27 cellular contexts compared by ENCODE assay signal in the genomic region with DNA sequence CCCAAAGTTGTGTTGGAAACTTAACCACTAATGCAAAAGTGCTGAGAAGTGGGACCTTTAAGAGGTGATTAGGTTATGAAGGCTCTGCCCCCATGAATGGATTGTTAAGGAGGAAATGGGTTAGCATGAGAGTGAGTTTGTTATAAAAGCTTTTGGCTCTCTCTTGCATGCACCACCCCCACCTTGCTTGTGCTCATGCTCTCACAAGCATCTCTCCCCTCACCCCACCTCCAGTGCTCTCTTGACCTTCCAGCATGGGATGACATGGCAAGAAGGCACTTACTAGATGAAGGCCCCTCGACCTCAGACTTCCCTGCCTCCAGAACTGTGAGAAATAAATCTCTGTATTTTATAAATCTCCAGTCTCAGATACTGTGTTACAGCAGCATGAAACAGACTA. TPM values are rescaled to one million over a fixed set of nuclear protein-coding genes. Genes with fewer than 3 reads are reported as not detected.
A peak's percentile ranks its signal among the peaks of the same experiment; 100 is the strongest.
DNase-seq lines count a peak whose midpoint lies in the region; TF ChIP-seq lines count a peak whose summit lies in the region.
"Had no signal": no experiment of that assay in that cellular context is flagged by ENCODE, and none has a peak within 500 bp of the region (broad histone marks: within the 10 kb centered on the region; RNA-seq: fewer than 3 reads in every experiment).

No MANE protein-coding gene starts in this region.

- H3K9me3 ChIP-seq in NT2/D1 (ENCODE audit: insufficient read depth, low read length), result no peaks in the 10 kb centered on the region
- H3K9me3 ChIP-seq in tibial nerve, result no peaks in the 10 kb centered on the region
- H3K9me3 ChIP-seq: HAP-1, SJCRH30 had no signal

- DNase-seq in EL (peak; percentile 5), NT2/D1 (ENCODE audit: low read depth, low spot score) (peak; percentile 15), iPS DF 4.7 (ENCODE audit: extremely low read depth, low spot score) (peak; percentile 51), neural crest cell (ENCODE audit: low read depth, low spot score) (no peak), NCI-H82 treated with DMSO at 0.1 percent for 48 hours (lab: John Stamatoyannopoulos, UW; ENCODE audit: unreplicated experiment) (no peak), tibial nerve (ENCODE audit: low spot score in 2 of 2) (no peak), SW 1271 (lab: John Stamatoyannopoulos, UW) (no peak), NAMALWA (ENCODE audit: low spot score) (no peak)
- DNase-seq: activated CD4-positive, alpha-beta T cell treated with anti-CD3 and anti-CD28 coated beads for 1 hour; activated CD8-positive, alpha-beta T cell treated with anti-CD3 and anti-CD28 coated beads, Interleukin-2, amount 10 ng/mL, durations not matched to agents 7 days and 5 days; activated gamma-delta T cell; activated T-cell treated with anti-CD3 and anti-CD28 coated beads for 4 hours; COR-L47; DMS79; dorsolateral prefrontal cortex; immature natural killer cell; NCI-H146; NCI-H2171; NCI-H524 treated with DMSO at 0.1 percent for 48 hours; retina; SJCRH30; stimulated activated CD4-positive, alpha-beta T cell treated with anti-CD3 and anti-CD28 coated beads, Interleukin-12 subunit alpha, Interleukin-12 subunit beta, amount 100 ng/mL, for 4 hours; stimulated activated CD4-positive, alpha-beta T cell treated with anti-CD3 and anti-CD28 coated beads, Interleukin-4, amount 100 ng/mL, for 24 hours; stimulated activated naive CD4-positive, alpha-beta T cell; T-helper 1 cell had no signal

- H3K27me3 ChIP-seq in NT2/D1 (ENCODE audit: insufficient read depth, insufficient read length), result no peaks in the 10 kb centered on the region
- H3K27me3 ChIP-seq in tibial nerve, result no peaks in the 10 kb centered on the region
- H3K27me3 ChIP-seq: dorsolateral prefrontal cortex, SJCRH30 had no signal

- no peak for TF ChIP-seq POLR2A in tibial nerve (IDR thresholded peaks at IDR 0.05)

- H3K9ac ChIP-seq in NT2/D1 (ENCODE audit: insufficient read length, low read depth), result no peak overlapping the region

- 24 to 50% methylated on average over 1 of the region's 1 CpG for WGBS in tibial nerve, 2 donors

- H3K36me3 Mint-ChIP-seq in neural crest cell (ENCODE audit: low read depth), result peaks cover 7% of the 10 kb centered on the region

- no peak for TF ChIP-seq CTCF in neural crest cell (conservative IDR thresholded peaks at IDR 0.05)
- TF ChIP-seq CTCF in tibial nerve (IDR thresholded peaks at IDR 0.05), result no peak

- no peaks in the 10 kb centered on the region for H3K27me3 Mint-ChIP-seq in neural crest cell (ENCODE audit: low read depth)

- peaks cover 2% of the 10 kb centered on the region for H3K9me3 Mint-ChIP-seq in neural crest cell
- H3K9me3 Mint-ChIP-seq: immature natural killer cell had no signal

- no peak for TF ChIP-seq EP300 in tibial nerve (IDR thresholded peaks at IDR 0.05)

- no peak overlapping the region for H3K4me3 ChIP-seq in NT2/D1 (ENCODE audit: insufficient read length, low read depth)
- no peak overlapping the region for H3K4me3 ChIP-seq in tibial nerve
- H3K4me3 ChIP-seq: dorsolateral prefrontal cortex, HAP-1, SJCRH30 had no signal

- H3K4me1 ChIP-seq in NT2/D1 (ENCODE audit: insufficient read depth, insufficient read length) (no peaks in the 10 kb centered on the region), tibial nerve (peaks cover 0 to 29% (median 5%) of the 10 kb centered on the region in 4 donors)
- H3K4me1 ChIP-seq: SJCRH30 had no signal

- peaks cover 19% of the 10 kb centered on the region for H3K4me1 Mint-ChIP-seq in neural crest cell

- peak overlapping the region; percentile 15 for H3K27ac Mint-ChIP-seq in neural crest cell (ENCODE audit: unreplicated experiment)
- H3K27ac Mint-ChIP-seq: activated CD8-positive, alpha-beta T cell treated with anti-CD3 and anti-CD28 coated beads, Interleukin-2, amount 10 ng/mL, durations not matched to agents 7 days and 5 days had no signal

- H3K36me3 ChIP-seq in NT2/D1 (ENCODE audit: insufficient read depth, insufficient read length, low read length) (peaks cover 7% of the 10 kb centered on the region), tibial nerve (peaks cover 0 to 25% (median 0%) of the 10 kb centered on the region in 3 donors)
- H3K36me3 ChIP-seq: HAP-1 had no signal

- H3K4me3 Mint-ChIP-seq in neural crest cell, result no peak overlapping the region
- H3K4me3 Mint-ChIP-seq: activated CD8-positive, alpha-beta T cell treated with anti-CD3 and anti-CD28 coated beads, Interleukin-2, amount 10 ng/mL, durations not matched to agents 7 days and 5 days; immature natural killer cell had no signal

- no peak overlapping the region for H3K27ac ChIP-seq in tibial nerve
- H3K27ac ChIP-seq: dorsolateral prefrontal cortex, epithelial cell of prostate, SJCRH30 had no signal

RNA-seq across cellular contexts. Expression of gene RICTOR, which starts 52.8 kb away (rescaled TPM):
- total RNA-seq in neural crest cell (20.5 and 22.2 TPM in 2 replicates), tibial nerve (10 to 100 TPM; 33.9 to 59.0 (median 44.3) TPM)

Comparison
In these comparisons a context has a peak if more than half of its experiments do, and no peak if none do; other contexts are left out.
1. DNase-seq: peak in EL (single experiment), NT2/D1 (single experiment) and iPS DF 4.7 (single experiment); none in neural crest cell (single experiment), NCI-H82 treated with DMSO at 0.1 percent for 48 hours (single experiment), tibial nerve (0 of 2), SW 1271 (0 of 2) and NAMALWA (single experiment).